ENCODE assay signal across 9 cellular contexts in the genomic region with DNA sequence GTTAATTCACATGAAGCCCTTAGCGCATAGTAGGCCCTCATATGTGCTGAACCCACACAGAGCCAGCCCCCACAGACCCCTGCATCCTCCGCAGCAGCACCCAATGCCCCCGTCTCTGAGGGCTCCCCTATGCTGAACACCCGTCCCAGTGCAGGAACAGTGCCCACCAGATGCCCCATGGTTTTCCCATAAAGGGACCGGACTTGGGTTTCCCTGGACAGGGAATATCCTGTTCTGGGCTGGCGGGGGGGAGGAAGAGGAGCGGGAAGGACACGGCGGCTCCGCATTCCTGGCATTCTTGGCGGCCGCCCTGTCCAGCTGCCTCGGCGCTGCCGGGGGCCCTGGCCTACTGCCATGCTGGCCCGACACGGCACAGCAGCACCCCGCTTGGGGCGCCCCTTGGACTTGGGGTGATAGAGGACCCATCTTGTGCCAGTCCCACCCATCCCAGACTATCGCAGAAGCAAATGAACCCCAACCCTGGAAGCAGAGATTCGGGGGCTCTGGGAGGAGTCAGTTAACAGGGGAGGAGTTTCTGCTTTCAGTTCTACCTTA. TPM values are rescaled to one million over a fixed set of nuclear protein-coding genes. Genes with fewer than 3 reads are reported as not detected.
DNase-seq lines count a peak whose midpoint lies in the region; ATAC-seq and TF ChIP-seq lines count a peak whose summit lies in the region.
"Had no signal": no experiment of that assay in that cellular context is flagged by ENCODE, and none has a peak within 500 bp of the region (broad histone marks: within the 10 kb centered on the region; RNA-seq: fewer than 3 reads in every experiment).

No MANE protein-coding gene starts in this region.

- CTCF ChIA-PET in CD8-positive, alpha-beta T cell (lab: Charles Lee) = interaction anchor here (12.3 to 18.7 kb wide), 2 partner anchors 129 to 138 kb away, joined by 144 to 386 read pairs; partner anchors contain the start of gene RPL3

- H4K20me1 ChIP-seq in osteoblast (ENCODE audit: insufficient read depth, low read length) = no peaks in the 10 kb centered on the region

- TF ChIP-seq CTCF in CD8-positive, alpha-beta T cell (IDR thresholded peaks at IDR 0.05) = no peak
- TF ChIP-seq CTCF in osteoblast (IDR thresholded peaks at IDR 0.05; ENCODE audit: extremely low read depth, low read depth, low read length) = no peak

- H2AFZ ChIP-seq in osteoblast (ENCODE audit: low read length) = no peak overlapping the region

- no peaks in the 10 kb centered on the region for H3K9me3 Mint-ChIP-seq in CD8-positive, alpha-beta T cell

- H3K27ac Mint-ChIP-seq in CD8-positive, alpha-beta T cell = peak overlapping the region; percentile 72

- DNase-seq in CD8-positive, alpha-beta T cell = no peak
- DNase-seq in SJCRH30 = peak; percentile 76 to 86
- DNase-seq in foreskin melanocyte = peak; percentile 61
- peak; percentile 93 for DNase-seq in osteoblast (ENCODE audit: insufficient read length, low spot score, missing footprints)
- no peak for DNase-seq in DMS153 treated with DMSO at 0.1 percent for 48 hours (lab: John Stamatoyannopoulos, UW; ENCODE audit: unreplicated experiment)
- DNase-seq in GDM1 (lab: John Stamatoyannopoulos, UW) = no peak
- no peak for DNase-seq in stimulated activated CD4-positive, alpha-beta T cell treated with anti-CD3 and anti-CD28 coated beads, Interleukin-15, amount 100 ng/mL, for 24 hours
- no peak for DNase-seq in NCI-H1694 (lab: John Stamatoyannopoulos, UW)
- DNase-seq: KG1 had no signal

- H3K79me2 ChIP-seq in osteoblast (ENCODE audit: insufficient read depth, low read length) = no peaks in the 10 kb centered on the region

- H3K4me3 Mint-ChIP-seq in CD8-positive, alpha-beta T cell = no peak overlapping the region

- H3K36me3 Mint-ChIP-seq in CD8-positive, alpha-beta T cell = no peaks in the 10 kb centered on the region

- H3K9me3 ChIP-seq in CD8-positive, alpha-beta T cell (ENCODE audit: low read length) = no peaks in the 10 kb centered on the region
- H3K9me3 ChIP-seq in SJCRH30 (replicated peaks) (no peaks in the 10 kb centered on the region), osteoblast (ENCODE audit: low read depth, low read length) (no peaks in the 10 kb centered on the region)

- POLR2A ChIA-PET in CD8-positive, alpha-beta T cell (lab: Charles Lee) = interaction anchor here (12.5 kb wide), 1 partner anchor 141 kb away, joined by 160 read pairs; the partner anchor contains the start of gene RPL3

- intact Hi-C loops in CD8-positive, alpha-beta T cell (cut with DNase I, micrococcal nuclease) = no loop called here

- H3K4me2 ChIP-seq in osteoblast (ENCODE audit: insufficient read depth, low read length) = peak overlapping the region; percentile 55

- H3K27me3 ChIP-seq in CD8-positive, alpha-beta T cell (ENCODE audit: insufficient read depth, low read length) = no peaks in the 10 kb centered on the region
- H3K27me3 ChIP-seq in SJCRH30 = no peaks in the 10 kb centered on the region
- no peaks in the 10 kb centered on the region for H3K27me3 ChIP-seq in osteoblast (ENCODE audit: insufficient read depth, low read length)

- no peak overlapping the region for H3K27ac ChIP-seq in CD8-positive, alpha-beta T cell (ENCODE audit: low read depth, low read length)
- peak overlapping the region; percentile 74 for H3K27ac ChIP-seq in SJCRH30
- H3K27ac ChIP-seq in osteoblast (ENCODE audit: low read depth, low read length) = no peak overlapping the region

- H3K27me3 Mint-ChIP-seq in CD8-positive, alpha-beta T cell (ENCODE audit: low read depth) = no peaks in the 10 kb centered on the region

- no peaks in the 10 kb centered on the region for H3K36me3 ChIP-seq in CD8-positive, alpha-beta T cell (ENCODE audit: insufficient read depth, low read length)
- H3K36me3 ChIP-seq in SJCRH30 (no peaks in the 10 kb centered on the region), osteoblast (ENCODE audit: insufficient read depth, low read length) (no peaks in the 10 kb centered on the region)

- no peak overlapping the region for H3K4me3 ChIP-seq in CD8-positive, alpha-beta T cell (ENCODE audit: low read depth, low read length)
- no peak overlapping the region for H3K4me3 ChIP-seq in SJCRH30
- H3K4me3 ChIP-seq in osteoblast (ENCODE audit: insufficient read depth, low read length) = peak overlapping the region; percentile 40

- ATAC-seq in CD8-positive, alpha-beta T cell = no peak

- peaks cover 56% of the 10 kb centered on the region for H3K4me1 Mint-ChIP-seq in CD8-positive, alpha-beta T cell (ENCODE audit: low read depth)

- peaks cover 61% of the 10 kb centered on the region for H3K4me1 ChIP-seq in CD8-positive, alpha-beta T cell (ENCODE audit: insufficient read depth, low read length)
- H3K4me1 ChIP-seq in SJCRH30 (peaks cover 49% of the 10 kb centered on the region), osteoblast (ENCODE audit: insufficient read depth, low read length) (peaks cover 38% of the 10 kb centered on the region)

RNA-seq across cellular contexts. Expression of gene CBX7, which starts 23.7 kb away (rescaled TPM):
- total RNA-seq in CD8-positive, alpha-beta T cell = 10 to 100 TPM; 34.2 to 37.2 TPM
- total RNA-seq in SJCRH30 (2014; rRNA removed; shearing (Covaris generic)) = 0.35 and 0.65 TPM in 2 replicates
- total RNA-seq in osteoblast = 12.7 and 14.5 TPM in 2 replicates

Comparison
In these comparisons a context has a peak if more than half of its experiments do, and no peak if none do; other contexts are left out.
1. DNase-seq: peak in SJCRH30 (2 of 2), foreskin melanocyte (single experiment) and osteoblast (single experiment); none in CD8-positive, alpha-beta T cell (0 of 7), DMS153 treated with DMSO at 0.1 percent for 48 hours (single experiment), GDM1 (single experiment), stimulated activated CD4-positive, alpha-beta T cell treated with anti-CD3 and anti-CD28 coated beads, Interleukin-15, amount 100 ng/mL, for 24 hours (single experiment) and NCI-H1694 (single experiment).